ENCODE assay signal across 1 cellular context in the genomic region with DNA sequence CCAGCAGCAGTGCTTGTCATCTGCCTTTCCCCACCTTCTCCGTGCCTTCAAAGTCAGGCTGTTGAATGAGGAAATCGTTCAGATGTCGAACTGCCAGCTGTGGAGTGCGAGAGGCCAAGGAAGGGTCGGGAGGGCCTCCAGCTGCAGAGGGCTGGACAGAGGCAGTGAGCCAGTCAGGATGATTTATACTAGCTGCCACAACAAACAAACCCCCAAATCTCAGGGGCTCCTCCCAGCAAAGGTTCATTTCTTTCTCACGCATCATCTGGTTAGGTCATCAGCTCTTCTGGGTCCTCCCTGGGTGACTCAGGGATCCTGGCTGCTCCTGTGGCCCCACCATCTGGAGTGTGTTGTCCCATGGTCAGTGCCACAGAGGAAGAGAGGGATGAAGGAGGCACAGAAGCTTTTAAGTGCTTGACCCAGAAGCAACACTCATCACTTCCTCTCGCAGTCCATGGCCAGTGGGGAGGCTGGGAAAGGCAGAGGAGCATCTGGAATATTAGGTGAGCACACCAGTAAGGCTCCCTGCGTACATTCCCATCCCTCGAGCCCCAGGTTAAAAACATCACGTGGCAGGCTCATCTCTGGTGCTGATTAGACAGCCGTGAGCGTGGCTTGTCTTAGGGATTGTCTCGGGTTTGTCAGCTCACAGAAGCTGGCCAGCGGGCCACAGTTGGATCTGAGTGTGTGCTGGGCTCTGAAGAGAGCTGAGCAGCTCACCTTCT.
TF ChIP-seq lines count a peak whose summit lies in the region.

No MANE protein-coding gene starts in this region.

TF ChIP-seq in K562, 482 proteins besides CTCF, POLR2A, EP300 and RAD21 (continued from another document):
- TF ChIP-seq, protein P1, sequence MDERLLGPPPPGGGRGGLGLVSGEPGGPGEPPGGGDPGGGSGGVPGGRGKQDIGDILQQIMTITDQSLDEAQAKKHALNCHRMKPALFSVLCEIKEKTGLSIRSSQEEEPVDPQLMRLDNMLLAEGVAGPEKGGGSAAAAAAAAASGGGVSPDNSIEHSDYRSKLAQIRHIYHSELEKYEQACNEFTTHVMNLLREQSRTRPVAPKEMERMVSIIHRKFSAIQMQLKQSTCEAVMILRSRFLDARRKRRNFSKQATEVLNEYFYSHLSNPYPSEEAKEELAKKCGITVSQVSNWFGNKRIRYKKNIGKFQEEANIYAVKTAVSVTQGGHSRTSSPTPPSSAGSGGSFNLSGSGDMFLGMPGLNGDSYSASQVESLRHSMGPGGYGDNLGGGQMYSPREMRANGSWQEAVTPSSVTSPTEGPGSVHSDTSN (CRISPR knock-in tag; IDR thresholded peaks at IDR 0.05; ENCODE audit: low read depth): no peak
- TF ChIP-seq, protein P1 (tag; conservative IDR thresholded peaks at IDR 0.05; ENCODE audit: low read depth): peak; percentile 79
- TF ChIP-seq CBFA2T3 (IDR thresholded peaks at IDR 0.05): peak; percentile 20; the same call in 1 of the 2 replicates
- peak; percentile 88 for TF ChIP-seq MEIS2 (IDR thresholded peaks at IDR 0.05; ENCODE audit: partially characterized antibody)
- no peak for TF ChIP-seq POLR3A (IDR thresholded peaks at IDR 0.05; ENCODE audit: borderline replicate concordance, extremely low read depth, insufficient read depth, insufficient read length)
- TF ChIP-seq, protein P2, sequence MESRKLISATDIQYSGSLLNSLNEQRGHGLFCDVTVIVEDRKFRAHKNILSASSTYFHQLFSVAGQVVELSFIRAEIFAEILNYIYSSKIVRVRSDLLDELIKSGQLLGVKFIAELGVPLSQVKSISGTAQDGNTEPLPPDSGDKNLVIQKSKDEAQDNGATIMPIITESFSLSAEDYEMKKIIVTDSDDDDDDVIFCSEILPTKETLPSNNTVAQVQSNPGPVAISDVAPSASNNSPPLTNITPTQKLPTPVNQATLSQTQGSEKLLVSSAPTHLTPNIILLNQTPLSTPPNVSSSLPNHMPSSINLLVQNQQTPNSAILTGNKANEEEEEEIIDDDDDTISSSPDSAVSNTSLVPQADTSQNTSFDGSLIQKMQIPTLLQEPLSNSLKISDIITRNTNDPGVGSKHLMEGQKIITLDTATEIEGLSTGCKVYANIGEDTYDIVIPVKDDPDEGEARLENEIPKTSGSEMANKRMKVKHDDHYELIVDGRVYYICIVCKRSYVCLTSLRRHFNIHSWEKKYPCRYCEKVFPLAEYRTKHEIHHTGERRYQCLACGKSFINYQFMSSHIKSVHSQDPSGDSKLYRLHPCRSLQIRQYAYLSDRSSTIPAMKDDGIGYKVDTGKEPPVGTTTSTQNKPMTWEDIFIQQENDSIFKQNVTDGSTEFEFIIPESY (CRISPR knock-in tag; IDR thresholded peaks at IDR 0.05): no peak
- TF ChIP-seq, protein P3, sequence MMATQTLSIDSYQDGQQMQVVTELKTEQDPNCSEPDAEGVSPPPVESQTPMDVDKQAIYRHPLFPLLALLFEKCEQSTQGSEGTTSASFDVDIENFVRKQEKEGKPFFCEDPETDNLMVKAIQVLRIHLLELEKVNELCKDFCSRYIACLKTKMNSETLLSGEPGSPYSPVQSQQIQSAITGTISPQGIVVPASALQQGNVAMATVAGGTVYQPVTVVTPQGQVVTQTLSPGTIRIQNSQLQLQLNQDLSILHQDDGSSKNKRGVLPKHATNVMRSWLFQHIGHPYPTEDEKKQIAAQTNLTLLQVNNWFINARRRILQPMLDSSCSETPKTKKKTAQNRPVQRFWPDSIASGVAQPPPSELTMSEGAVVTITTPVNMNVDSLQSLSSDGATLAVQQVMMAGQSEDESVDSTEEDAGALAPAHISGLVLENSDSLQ (IDR thresholded peaks at IDR 0.05): peak; percentile 69
- TF ChIP-seq CBFA2T2 (conservative IDR thresholded peaks at IDR 0.05): peak; percentile 34; the same call in 1 of the 2 replicates
- TF ChIP-seq NFE2 (IDR thresholded peaks at IDR 0.05; ENCODE audit: low read depth): peak; percentile 37; the same call in 1 of the 2 replicates
- TF ChIP-seq, protein P4, sequence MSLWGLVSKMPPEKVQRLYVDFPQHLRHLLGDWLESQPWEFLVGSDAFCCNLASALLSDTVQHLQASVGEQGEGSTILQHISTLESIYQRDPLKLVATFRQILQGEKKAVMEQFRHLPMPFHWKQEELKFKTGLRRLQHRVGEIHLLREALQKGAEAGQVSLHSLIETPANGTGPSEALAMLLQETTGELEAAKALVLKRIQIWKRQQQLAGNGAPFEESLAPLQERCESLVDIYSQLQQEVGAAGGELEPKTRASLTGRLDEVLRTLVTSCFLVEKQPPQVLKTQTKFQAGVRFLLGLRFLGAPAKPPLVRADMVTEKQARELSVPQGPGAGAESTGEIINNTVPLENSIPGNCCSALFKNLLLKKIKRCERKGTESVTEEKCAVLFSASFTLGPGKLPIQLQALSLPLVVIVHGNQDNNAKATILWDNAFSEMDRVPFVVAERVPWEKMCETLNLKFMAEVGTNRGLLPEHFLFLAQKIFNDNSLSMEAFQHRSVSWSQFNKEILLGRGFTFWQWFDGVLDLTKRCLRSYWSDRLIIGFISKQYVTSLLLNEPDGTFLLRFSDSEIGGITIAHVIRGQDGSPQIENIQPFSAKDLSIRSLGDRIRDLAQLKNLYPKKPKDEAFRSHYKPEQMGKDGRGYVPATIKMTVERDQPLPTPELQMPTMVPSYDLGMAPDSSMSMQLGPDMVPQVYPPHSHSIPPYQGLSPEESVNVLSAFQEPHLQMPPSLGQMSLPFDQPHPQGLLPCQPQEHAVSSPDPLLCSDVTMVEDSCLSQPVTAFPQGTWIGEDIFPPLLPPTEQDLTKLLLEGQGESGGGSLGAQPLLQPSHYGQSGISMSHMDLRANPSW (CRISPR knock-in tag; IDR thresholded peaks at IDR 0.05): no peak
- TF ChIP-seq L3MBTL2 (IDR thresholded peaks at IDR 0.05): 0 out of 2 replicates have a peak, but pooled peaks have one; percentile 24
- TF ChIP-seq CTBP1 (IDR thresholded peaks at IDR 0.05; ENCODE audit: borderline replicate concordance): peak; percentile 40; the same call in 1 of the 2 replicates
- 0 out of 2 replicates have a peak, but pooled peaks have one; percentile 6 for TF ChIP-seq BHLHE40 (IDR thresholded peaks at IDR 0.05; ENCODE audit: low read length)
- TF ChIP-seq, protein P5, sequence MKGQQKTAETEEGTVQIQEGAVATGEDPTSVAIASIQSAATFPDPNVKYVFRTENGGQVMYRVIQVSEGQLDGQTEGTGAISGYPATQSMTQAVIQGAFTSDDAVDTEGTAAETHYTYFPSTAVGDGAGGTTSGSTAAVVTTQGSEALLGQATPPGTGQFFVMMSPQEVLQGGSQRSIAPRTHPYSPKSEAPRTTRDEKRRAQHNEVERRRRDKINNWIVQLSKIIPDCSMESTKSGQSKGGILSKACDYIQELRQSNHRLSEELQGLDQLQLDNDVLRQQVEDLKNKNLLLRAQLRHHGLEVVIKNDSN (CRISPR knock-in tag; IDR thresholded peaks at IDR 0.05): peak; percentile 49
- peak; percentile 48; the same call in 1 of the 2 replicates for TF ChIP-seq FOSL1 (tag; conservative IDR thresholded peaks at IDR 0.05)
- TF ChIP-seq, protein P6, sequence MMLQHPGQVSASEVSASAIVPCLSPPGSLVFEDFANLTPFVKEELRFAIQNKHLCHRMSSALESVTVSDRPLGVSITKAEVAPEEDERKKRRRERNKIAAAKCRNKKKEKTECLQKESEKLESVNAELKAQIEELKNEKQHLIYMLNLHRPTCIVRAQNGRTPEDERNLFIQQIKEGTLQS (IDR thresholded peaks at IDR 0.05): peak; percentile 69; the same call in 1 of the 2 replicates
- TF ChIP-seq, protein P6 (CRISPR knock-in tag; conservative IDR thresholded peaks at IDR 0.05): no peak
- TF ChIP-seq FIP1L1 (IDR thresholded peaks at IDR 0.05; ENCODE audit: low read depth, low read length, poor library complexity, severe bottlenecking): no peak
